ENCODE assay signal across 8 cellular contexts in the genomic region with DNA sequence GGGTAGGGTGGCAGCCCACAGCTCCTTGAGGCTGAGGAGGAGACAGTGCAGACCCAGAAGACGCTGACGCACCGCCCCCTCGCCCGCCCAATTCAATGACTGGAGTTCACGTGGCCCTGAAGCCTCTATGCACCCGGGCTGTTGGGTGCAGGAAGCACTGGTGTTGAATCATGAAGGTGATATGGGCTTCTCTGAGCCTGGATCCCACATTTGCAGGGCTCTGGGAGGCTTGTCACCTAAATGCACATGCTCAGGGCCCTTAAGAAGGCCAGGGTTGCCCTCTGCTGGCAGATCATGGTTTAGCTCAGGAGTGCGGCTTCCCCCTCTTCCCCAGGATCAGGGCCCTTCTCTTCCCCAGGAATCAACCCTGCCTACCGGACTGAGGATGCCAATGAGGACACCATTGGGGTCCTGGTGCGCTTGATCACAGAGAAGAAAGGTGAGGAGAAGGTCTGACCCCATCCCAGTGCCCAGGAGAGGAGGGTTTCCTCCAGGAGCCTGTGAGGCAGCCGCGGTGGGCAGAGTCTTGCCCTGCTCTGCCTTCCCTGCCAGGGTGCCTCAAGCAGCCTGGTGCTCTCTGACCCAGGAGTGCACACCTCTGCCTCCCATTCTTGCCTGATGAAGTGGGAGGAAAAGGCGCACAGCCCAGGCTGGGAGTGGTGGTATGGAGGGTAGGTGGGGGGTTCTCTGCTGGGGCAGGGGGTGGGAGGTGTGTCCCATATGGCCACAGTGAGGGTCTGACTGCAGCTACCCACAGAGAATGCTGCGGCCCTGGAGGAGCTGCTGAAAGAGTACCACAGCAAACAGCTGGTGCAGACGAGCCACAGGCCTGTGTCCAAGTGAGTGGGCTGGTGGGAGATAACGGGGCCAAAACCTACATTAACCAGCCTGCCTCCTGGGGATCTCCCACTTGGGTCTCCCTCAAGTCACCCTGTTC. TPM values are rescaled to one million over a fixed set of nuclear protein-coding genes. Genes with fewer than 3 reads are reported as not detected.
DNase-seq lines count a peak whose midpoint lies in the region; ATAC-seq and TF ChIP-seq lines count a peak whose summit lies in the region.

No MANE protein-coding gene starts in this region.

- no peak overlapping the region for H3K4me2 ChIP-seq in OCI-LY3 (ENCODE audit: low read length)

- H3K36me3 Mint-ChIP-seq in Caco-2 (ENCODE audit: insufficient read depth, unreplicated experiment) (peaks cover 22% of the 10 kb centered on the region), natural killer cell (no peaks in the 10 kb centered on the region)

- H3K4me3 Mint-ChIP-seq in Caco-2 (ENCODE audit: unreplicated experiment) (no peak overlapping the region), natural killer cell (no peak overlapping the region)

- H3K36me3 ChIP-seq in Caco-2 (ENCODE audit: control insufficient read depth, insufficient read depth, low read length) (no peaks in the 10 kb centered on the region), OCI-LY3 (replicated peaks; ENCODE audit: low read depth, low read length) (peaks cover 39% of the 10 kb centered on the region), esophagus muscularis mucosa (peaks cover 0 to 4% (median 1%) of the 10 kb centered on the region in 4 donors)

- no peak overlapping the region for H3K27ac ChIP-seq in OCI-LY3 (ENCODE audit: low read length)
- H3K27ac ChIP-seq in esophagus muscularis mucosa (replicated peaks in 1 of 4) = no peak overlapping the region

- no peak overlapping the region for H3K27ac Mint-ChIP-seq in Caco-2 (ENCODE audit: unreplicated experiment)
- peak overlapping the region; percentile 60 to 70 for H3K27ac Mint-ChIP-seq in natural killer cell

- TF ChIP-seq CTCF in Caco-2 (IDR thresholded peaks at IDR 0.05; ENCODE audit: insufficient read depth in 1 of 2, low read depth in 1 of 2, low read length in 1 of 2, severe bottlenecking in 1 of 2, unreplicated experiment in 1 of 2) (peak; percentile 92 to 97), OCI-LY3 (IDR thresholded peaks at IDR 0.05; ENCODE audit: low read depth, low read length) (peak; percentile 86), esophagus muscularis mucosa (IDR thresholded peaks at IDR 0.05) (peak; percentile 67 to 83 (median 83)), natural killer cell (IDR thresholded peaks at IDR 0.05) (peak; percentile 66)

- intact Hi-C loops in Caco-2 (cut with micrococcal nuclease; ENCODE audit: unreplicated experiment) = loop anchor here (1.0 kb wide), 3 partner anchors 17 to 86 kb away; partner anchors contain the start of gene RELT
- intact Hi-C loops in esophagus muscularis mucosa (cut with DNase I) = loop anchor here (2.0 to 10.0 kb wide), 3 partner anchors 43 to 209 kb away; no protein-coding TSS in a partner anchor
- intact Hi-C loops in natural killer cell (cut with micrococcal nuclease) = loop anchor here (1.0 to 2.0 kb wide), 2 partner anchors 17 to 42 kb away; partner anchors contain the start of gene RELT

- POLR2A ChIA-PET in Caco-2 (lab: Charles Lee) = no interaction called here

- BruUV-seq in Caco-2 (replicated peaks; lab: Mats Ljungman, UMichigan) = no TSS peak

- 63% methylated on average over 10 of the region's 16 CpGs for whole genome bisulfite sequencing in esophagus muscularis mucosa

- H3K4me3 ChIP-seq in Caco-2 (ENCODE audit: low read depth, low read length) (no peak overlapping the region), OCI-LY3 (ENCODE audit: low read length) (no peak overlapping the region), esophagus muscularis mucosa (no peak overlapping the region)

- peaks cover 12% of the 10 kb centered on the region for H4K20me1 ChIP-seq in OCI-LY3 (ENCODE audit: insufficient read depth, low read length)

- H3K79me2 ChIP-seq in OCI-LY3 (ENCODE audit: low read length) = peaks cover 14% of the 10 kb centered on the region; the same call in 1 of the 2 replicates

- H3K4me1 ChIP-seq in Caco-2 = no peaks in the 10 kb centered on the region
- no peaks in the 10 kb centered on the region for H3K4me1 ChIP-seq in OCI-LY3 (ENCODE audit: low read length)
- peaks cover 8 to 19% (median 10%) of the 10 kb centered on the region in 4 donors for H3K4me1 ChIP-seq in esophagus muscularis mucosa

- CTCF ChIA-PET in Caco-2 (lab: Charles Lee) = interaction anchor here (0.5 to 1.9 kb wide), 30 partner anchors 9 to 537 kb away, joined by 3 to 87 read pairs (median 5); no protein-coding TSS in a partner anchor

- H2AFZ ChIP-seq in OCI-LY3 (ENCODE audit: low read depth, low read length) = no peak overlapping the region

- H3K27me3 Mint-ChIP-seq in Caco-2 (ENCODE audit: insufficient read depth, unreplicated experiment) (no peaks in the 10 kb centered on the region), natural killer cell (ENCODE audit: low read depth in 2 of 2) (no peaks in the 10 kb centered on the region)

- DNase-seq in Caco-2 (peak; percentile 85 to 89), HS-27A (ENCODE audit: low read depth) (peak; percentile 56), activated T-cell treated with anti-CD3 and anti-CD28 coated beads for 4 hours (peak; percentile 55), esophagus muscularis mucosa (ENCODE audit: extremely low spot score) (no peak), natural killer cell (peak; percentile 64)
- DNase-seq in stimulated activated naive CD4-positive, alpha-beta T cell treated with Interleukin-2 at 50 U/mL for 16 hours (lab: John Stamatoyannopoulos, UW) = peak; percentile 40

- peak; percentile 46 to 71 (median 55) for ATAC-seq in natural killer cell
- no peak for ATAC-seq in GM18505 (IDR thresholded peaks at IDR 0.05; ENCODE audit: unreplicated experiment)

- H3K9ac ChIP-seq in OCI-LY3 (ENCODE audit: low read length) = no peak overlapping the region

- TF ChIP-seq POLR2A in esophagus muscularis mucosa (IDR thresholded peaks at IDR 0.05; ENCODE audit: low read depth) (no peak), GM18505 (IDR thresholded peaks at IDR 0.05; ENCODE audit: borderline replicate concordance, extremely low read depth, insufficient read depth, insufficient read length) (no peak)

- H3K27me3 ChIP-seq in Caco-2 (replicated peaks; ENCODE audit: control insufficient read depth, insufficient read depth, low read length) (no peaks in the 10 kb centered on the region), OCI-LY3 (ENCODE audit: low read depth, low read length) (no peaks in the 10 kb centered on the region), esophagus muscularis mucosa (no peaks in the 10 kb centered on the region)

- H3K9me3 ChIP-seq in Caco-2 (no peaks in the 10 kb centered on the region), OCI-LY3 (ENCODE audit: insufficient read depth, low read length) (no peaks in the 10 kb centered on the region), esophagus muscularis mucosa (no peaks in the 10 kb centered on the region)

- TF ChIP-seq EP300 in esophagus muscularis mucosa (IDR thresholded peaks at IDR 0.05) = no peak

- no peaks in the 10 kb centered on the region for H3K9me3 Mint-ChIP-seq in Caco-2 (ENCODE audit: unreplicated experiment)
- H3K9me3 Mint-ChIP-seq in natural killer cell = no peaks in the 10 kb centered on the region

- no peaks in the 10 kb centered on the region for H3K4me1 Mint-ChIP-seq in Caco-2 (ENCODE audit: low read depth, unreplicated experiment)
- peaks cover 15 to 27% of the 10 kb centered on the region in 2 donors for H3K4me1 Mint-ChIP-seq in natural killer cell

RNA-seq across cellular contexts. Expression of gene RELT, which starts 17.5 kb away (rescaled TPM):
- total RNA-seq in Caco-2 (2022) (11.7 and 12.7 TPM in 2 replicates), esophagus muscularis mucosa (1 to 10 TPM; 1.2 to 7.8 (median 2.2) TPM), natural killer cell (100 to 1,000 TPM; 132 to 264 (median 151) TPM)
